1 cellular context compared by ENCODE assay signal in the genomic region with DNA sequence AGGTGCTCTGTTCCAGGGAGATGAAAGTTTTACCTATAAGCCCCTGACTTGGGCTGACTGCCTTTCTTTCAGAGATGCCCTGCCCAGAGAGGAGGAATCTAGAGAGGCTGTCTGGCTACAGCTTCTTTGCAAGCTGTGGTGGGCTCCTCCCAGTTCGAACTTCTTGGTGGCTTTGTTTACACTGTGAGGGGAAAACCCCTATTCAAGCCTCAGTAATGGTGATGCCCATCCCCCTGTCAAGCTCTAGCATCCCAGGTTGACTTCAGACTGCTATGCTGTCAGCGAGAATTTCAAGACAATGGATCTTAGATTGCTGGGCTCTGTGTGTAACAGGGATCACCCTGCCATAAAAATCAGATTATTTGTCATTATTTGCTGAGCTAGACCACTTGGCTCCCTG.
TF ChIP-seq lines count a peak whose summit lies in the region.

No MANE protein-coding gene starts in this region.

TF ChIP-seq in H1, 55 proteins besides CTCF, POLR2A, EP300 and RAD21:
- TF ChIP-seq EGR1 (IDR thresholded peaks at IDR 0.05; ENCODE audit: borderline replicate concordance, low read depth, low read length) (no peak), SP1 (IDR thresholded peaks at IDR 0.05; ENCODE audit: low read depth, low read length) (0 out of 2 replicates have a peak, but pooled peaks have one; percentile 59), TAF1 (IDR thresholded peaks at IDR 0.05; ENCODE audit: low read depth, low read length) (no peak), ATF3 (IDR thresholded peaks at IDR 0.05; ENCODE audit: insufficient read depth, low read depth, low read length) (no peak), CHD2 (IDR thresholded peaks at IDR 0.05; ENCODE audit: low read length) (no peak), HDAC2 (IDR thresholded peaks at IDR 0.05; ENCODE audit: borderline replicate concordance in 1 of 2, low read depth in 2 of 2, low read length in 2 of 2) (no peak)
TF ChIP-seq in H1: peak in this region for 1.
